In genomic region chr10:86665218-86665607, GRCh38 we compare ENCODE assay signal across 29 cellular contexts. TPM values are rescaled to one million over a fixed set of nuclear protein-coding genes. Genes with fewer than 3 reads are reported as not detected.
DNase-seq lines count a peak whose midpoint lies in the region; ATAC-seq, FAIRE-seq and TF ChIP-seq lines count a peak whose summit lies in the region.
"Had no signal": no experiment of that assay in that cellular context is flagged by ENCODE, and none has a peak within 500 bp of the region (broad histone marks: within the 10 kb centered on the region; RNA-seq: fewer than 3 reads in every experiment).

No MANE protein-coding gene starts in this region.

- peak overlapping the region; percentile 86 to 100 (median 96) for H3K27ac ChIP-seq in heart left ventricle
- peak overlapping the region; percentile 98 for H3K27ac ChIP-seq in caudate nucleus (ENCODE audit: low read depth, low read length)
- peak overlapping the region; percentile 97 for H3K27ac ChIP-seq in substantia nigra (ENCODE audit: low read depth, low read length, poor library complexity, severe bottlenecking)
- H3K27ac ChIP-seq: brain microvascular endothelial cell, GM23248, ovary, SJSA1 had no signal

- 34 to 42% (median 36%) methylated on average over 7 of the region's 7 CpGs for whole genome bisulfite sequencing in heart left ventricle, 4 donors

- H3K36me3 ChIP-seq in heart left ventricle: peaks cover 0 to 11% (median 0%) of the 10 kb centered on the region in 9 donors
- H3K36me3 ChIP-seq: brain microvascular endothelial cell, ovary, SJSA1 had no signal

- intact Hi-C loops in heart left ventricle (cut with DNase I): no loop called here
- intact Hi-C loops in Right ventricle myocardium superior (cut with DNase I): no loop called here

- H3K4me1 ChIP-seq in heart left ventricle: peaks cover 0 to 71% (median 39%) of the 10 kb centered on the region in 12 donors

- H3K4me3 ChIP-seq in heart left ventricle: peak overlapping the region in 6 of 12 donors; percentile 18 to 68 (median 29)
- H3K4me3 ChIP-seq: GM23248, K562, ovary, SJSA1 had no signal

- H3K9me3 Mint-ChIP-seq in nephron progenitor cell: no peaks in the 10 kb centered on the region
- H3K9me3 Mint-ChIP-seq: activated T-cell treated with anti-CD3 and anti-CD28 coated beads, Interleukin-2, amount 50 U/mL, for 24 hours; CD8-positive, alpha-beta memory T cell; naive thymus-derived CD4-positive, alpha-beta T cell; stimulated activated naive CD8-positive, alpha-beta T cell treated with anti-CD3 and anti-CD28 coated beads, Interleukin-15, Interleukin-2, amounts not matched to agents 100 ng/mL and 50 ng/mL, for 24 hours; type B pancreatic cell had no signal

- peak in 1 of 4 donors; percentile 0 for ATAC-seq in heart left ventricle
- no peak for ATAC-seq in Right ventricle myocardium superior (ENCODE audit: poor library complexity)
- ATAC-seq: K562; naive thymus-derived CD4-positive, alpha-beta T cell; Panc1 had no signal

- no peaks in the 10 kb centered on the region for H3K9me3 ChIP-seq in heart left ventricle
- H3K9me3 ChIP-seq: ovary, SJSA1 had no signal

- H3K27me3 Mint-ChIP-seq in nephron progenitor cell (ENCODE audit: low read depth, poor library complexity): peaks cover 6% of the 10 kb centered on the region
- H3K27me3 Mint-ChIP-seq: activated T-cell treated with anti-CD3 and anti-CD28 coated beads, Interleukin-2, amount 50 U/mL, for 24 hours; naive thymus-derived CD4-positive, alpha-beta T cell; stimulated activated naive CD8-positive, alpha-beta T cell treated with anti-CD3 and anti-CD28 coated beads, Interleukin-15, Interleukin-2, amounts not matched to agents 100 ng/mL and 50 ng/mL, for 24 hours; type B pancreatic cell had no signal

- H3K36me3 Mint-ChIP-seq in nephron progenitor cell (ENCODE audit: low read depth): no peaks in the 10 kb centered on the region
- H3K36me3 Mint-ChIP-seq: CD8-positive, alpha-beta memory T cell; naive thymus-derived CD4-positive, alpha-beta T cell; type B pancreatic cell had no signal

- peaks cover 72% of the 10 kb centered on the region for H3K4me1 Mint-ChIP-seq in nephron progenitor cell
- H3K4me1 Mint-ChIP-seq: CD8-positive, alpha-beta memory T cell had no signal

- no peaks in the 10 kb centered on the region for H3K27me3 ChIP-seq in heart left ventricle
- H3K27me3 ChIP-seq: brain microvascular endothelial cell, ovary, SJSA1 had no signal

- no peak for TF ChIP-seq CTCF in heart left ventricle (IDR thresholded peaks at IDR 0.05)
- TF ChIP-seq CTCF in nephron progenitor cell (IDR thresholded peaks at IDR 0.05): no peak

- no peak overlapping the region for H3K4me3 Mint-ChIP-seq in nephron progenitor cell
- H3K4me3 Mint-ChIP-seq: activated T-cell treated with anti-CD3 and anti-CD28 coated beads, Interleukin-2, amount 50 U/mL, for 24 hours; CD8-positive, alpha-beta memory T cell; naive thymus-derived CD4-positive, alpha-beta T cell; stimulated activated naive CD8-positive, alpha-beta T cell treated with anti-CD3 and anti-CD28 coated beads, Interleukin-15, Interleukin-2, amounts not matched to agents 100 ng/mL and 50 ng/mL, for 24 hours; type B pancreatic cell had no signal

- DNase-seq in heart left ventricle: no peak
- no peak for DNase-seq in Right ventricle myocardium superior
- peak in 2 of 61 donors; percentile 32 to 52 for DNase-seq in caudate nucleus (lab: John Stamatoyannopoulos, UW)
- DNase-seq in nephron progenitor cell: no peak
- DNase-seq in substantia nigra (lab: John Stamatoyannopoulos, UW): peak in 2 of 49 donors; percentile 40 to 56
- no peak for DNase-seq in RPMI8226
- no peak for DNase-seq in RCC 7860 (ENCODE audit: low spot score)
- DNase-seq in NK-92 (lab: John Stamatoyannopoulos, UW; ENCODE audit: unreplicated experiment): no peak
- DNase-seq: activated CD4-positive, alpha-beta T cell treated with anti-CD3 and anti-CD28 coated beads for 4 hours; activated CD8-positive, alpha-beta memory T cell treated with anti-CD3 and anti-CD28 coated beads for 24 hours; activated gamma-delta T cell treated with Interleukin-2 at 50 U/mL for 16 hours; activated T-cell treated with anti-CD3 and anti-CD28 coated beads, Interleukin-2, amount 50 U/mL, for 24 hours; brain microvascular endothelial cell; CD8-positive, alpha-beta memory T cell; cortex of kidney; GM23248; naive thymus-derived CD4-positive, alpha-beta T cell; NCI-H510A; NK-92 treated with Interleukin-12 subunit alpha and Interleukin-12 subunit beta, amount 100 ng/mL, for 24 hours; ovary; T-helper 2 cell had no signal

- TF ChIP-seq POLR2A in heart left ventricle (IDR thresholded peaks at IDR 0.05): no peak

- no peak for FAIRE-seq in RCC 7860 (lab: Jason Lieb, UNC)
- FAIRE-seq: A204.1, K562 had no signal

- peak overlapping the region; percentile 50 for H3K27ac Mint-ChIP-seq in nephron progenitor cell
- H3K27ac Mint-ChIP-seq: activated T-cell treated with anti-CD3 and anti-CD28 coated beads, Interleukin-2, amount 50 U/mL, for 24 hours; CD8-positive, alpha-beta memory T cell; naive thymus-derived CD4-positive, alpha-beta T cell; stimulated activated naive CD8-positive, alpha-beta T cell treated with anti-CD3 and anti-CD28 coated beads, Interleukin-15, Interleukin-2, amounts not matched to agents 100 ng/mL and 50 ng/mL, for 24 hours; type B pancreatic cell had no signal

RNA-seq across cellular contexts. Expression of gene LDB3, which starts 3.1 kb away (rescaled TPM):
- total RNA-seq in heart left ventricle: 1,000 to 10,000 TPM in 7 of 9 donors, 100 to 1,000 TPM in 2; 800 to 1,716 (median 1,273) TPM
- 1,000 to 10,000 TPM in 1 of 2 donors, 100 to 1,000 TPM in 1; 165 to 1,759 TPM for polyA plus RNA-seq in heart left ventricle
- 1,375 TPM for total RNA-seq in Right ventricle myocardium superior
- total RNA-seq: K562 had no signal
- polyA plus RNA-seq: CD8-positive, alpha-beta memory T cell; naive thymus-derived CD4-positive, alpha-beta T cell had no signal

RNA-seq across cellular contexts. Expression of gene OPN4, which starts 10.9 kb away (rescaled TPM):
- total RNA-seq in heart left ventricle (under 1 TPM in 3 of 9 donors, not detected in 6; 0.19 to 0.28 (median 0.25) TPM), Right ventricle myocardium superior (0.40 TPM)
- under 1 TPM; 0.03 to 0.08 TPM for polyA plus RNA-seq in heart left ventricle
- total RNA-seq: CD8-positive, alpha-beta memory T cell; G401; GM23248; K562; mesenteric fat pad; naive thymus-derived CD4-positive, alpha-beta T cell; ovary; SJSA1 had no signal
- polyA plus RNA-seq: CD8-positive, alpha-beta memory T cell; GM23248; K562; naive thymus-derived CD4-positive, alpha-beta T cell had no signal
